13 cellular contexts compared by ENCODE assay signal in genomic region chr3:195257454-195258448, GRCh38. TPM values are rescaled to one million over a fixed set of nuclear protein-coding genes. Genes with fewer than 3 reads are reported as not detected.
DNase-seq lines count a peak whose midpoint lies in the region; ATAC-seq, FAIRE-seq and TF ChIP-seq lines count a peak whose summit lies in the region.
"Had no signal": no experiment of that assay in that cellular context is flagged by ENCODE, and none has a peak within 500 bp of the region (broad histone marks: within the 10 kb centered on the region; RNA-seq: fewer than 3 reads in every experiment).

No MANE protein-coding gene starts in this region.

- H3K27me3 ChIP-seq in HepG2 (ENCODE audit: control insufficient read depth in 1 of 2, insufficient read depth in 2 of 2, low read length in 2 of 2) (no peaks in the 10 kb centered on the region), stomach (no peaks in the 10 kb centered on the region)
- H3K27me3 ChIP-seq: ovary had no signal

- H3K4me3 Mint-ChIP-seq in activated T-helper 2 cell treated with anti-CD3 and anti-CD28 coated beads, Interferon-gamma antibody, Interleukin-2, Interleukin-4, amounts not matched to agents 10 μg/mL and 5 μg/mL and 100 μg/mL, durations not matched to agents 14 hours and 24 hours and 36 hours (ENCODE audit: low read depth), result no peak overlapping the region

- no peak for FAIRE-seq in HepG2 (lab: Jason Lieb, UNC)
- FAIRE-seq: G401.6 had no signal

- ATAC-seq in HepG2, result no peak
- ATAC-seq: Right ventricle myocardium inferior had no signal

- H3K36me3 ChIP-seq in HepG2 (replicated peaks in 1 of 2; ENCODE audit: control insufficient read depth in 1 of 2, insufficient read depth in 2 of 2, low read length in 2 of 2) (peaks cover 0 to 2% of the 10 kb centered on the region in 2 experiments; a peak in 2 of 5 replicates), stomach (no peaks in the 10 kb centered on the region)
- H3K36me3 ChIP-seq: ovary had no signal

- intact Hi-C loops in activated T-helper 2 cell treated with anti-CD3 and anti-CD28 coated beads, Interferon-gamma antibody, Interleukin-2, Interleukin-4, amounts not matched to agents 10 μg/mL and 5 μg/mL and 100 μg/mL, durations not matched to agents 14 hours and 24 hours and 36 hours (cut with micrococcal nuclease), result loop anchor here (10.0 kb wide), 2 partner anchors 133 to 673 kb away; no protein-coding TSS in a partner anchor
- intact Hi-C loops in HepG2 (cut with micrococcal nuclease; ENCODE audit: unreplicated experiment), result loop anchor here (2.0 kb wide), 2 partner anchors 97 to 139 kb away; no protein-coding TSS in a partner anchor
- intact Hi-C loops in stomach (cut with DNase I; ENCODE audit: low total_unique reads), result loop anchor here (10.0 kb wide), 1 partner anchor 143 kb away; no protein-coding TSS in a partner anchor

- no peak overlapping the region for H3K4me3 ChIP-seq in HepG2 (replicated peaks in 1 of 3; ENCODE audit: insufficient read depth in 1 of 3, low read depth in 2 of 3, low read length in 3 of 3)
- no peak overlapping the region for H3K4me3 ChIP-seq in stomach
- H3K4me3 ChIP-seq: ovary had no signal

- H3K27ac ChIP-seq in HepG2 (ENCODE audit: extremely low read length, insufficient read depth, low read length), result no peak overlapping the region
- peak overlapping the region in 4 of 5 donors; percentile 88 to 95 (median 91) for H3K27ac ChIP-seq in stomach
- H3K27ac ChIP-seq in caudate nucleus (ENCODE audit: low read depth, low read length), result no peak overlapping the region

- no peak overlapping the region for H3K27ac Mint-ChIP-seq in activated T-helper 2 cell treated with anti-CD3 and anti-CD28 coated beads, Interferon-gamma antibody, Interleukin-2, Interleukin-4, amounts not matched to agents 10 μg/mL and 5 μg/mL and 100 μg/mL, durations not matched to agents 14 hours and 24 hours and 36 hours

- peak; percentile 32 for DNase-seq in NCI-H1694 (lab: John Stamatoyannopoulos, UW)
- no peak for DNase-seq in NCI-H1694 treated with DMSO at 0.1 percent for 48 hours (lab: John Stamatoyannopoulos, UW)
- DNase-seq in activated T-helper 2 cell treated with anti-CD3 and anti-CD28 coated beads, Interferon-gamma antibody, Interleukin-2, Interleukin-4, amounts not matched to agents 10 μg/mL and 5 μg/mL and 100 μg/mL, durations not matched to agents 14 hours and 24 hours and 36 hours (ENCODE audit: low spot score), result peak; percentile 8
- DNase-seq in HepG2 (ENCODE audit: low spot score), result no peak
- no peak for DNase-seq in stomach
- DNase-seq in caudate nucleus (lab: John Stamatoyannopoulos, UW), result no peak
- DNase-seq in cerebellar cortex (ENCODE audit: low spot score), result no peak
- DNase-seq in hippocampal formation (lab: John Stamatoyannopoulos, UW), result no peak
- DNase-seq: 8988T, NCI-H2029 had no signal

- peak overlapping the region; percentile 79; the same call in 1 of the 2 replicates for H3K9ac ChIP-seq in HepG2 (ENCODE audit: insufficient read depth, low read depth, low read length)

- no peak for TF ChIP-seq CTCF in HepG2 (CRISPR knock-in tag; IDR thresholded peaks at IDR 0.05)
- no peak for TF ChIP-seq CTCF in stomach (IDR thresholded peaks at IDR 0.05)

- in situ Hi-C loops in HepG2 (cut with HindIII; ENCODE audit: extremely low pct_ligation_motif_present, low pct_unique_long_range_greater_than_20kb), result loop anchor here (5.0 to 10.0 kb wide), 2 partner anchors 253 to 585 kb away; partner anchors contain the start of gene LSG1

- WGBS in HepG2 (ENCODE audit: low lambda C conversion rate), result 95% methylated on average over 10 of the region's 16 CpGs
- 84 to 88% (median 86%) methylated on average over 14 to 16 of the region's 16 CpGs for WGBS in stomach, 5 donors

- TF ChIP-seq RAD21 in HepG2 (CRISPR knock-in tag; IDR thresholded peaks at IDR 0.05), result no peak

- H3K4me1 ChIP-seq in HepG2 (ENCODE audit: insufficient read depth, low read length) (peaks cover 31% of the 10 kb centered on the region), stomach (peaks cover 28 to 53% (median 34%) of the 10 kb centered on the region in 4 donors)

- POLR2A ChIA-PET in HepG2 (lab: Yijun Ruan, JAX), result interaction anchor here (1.1 to 2.1 kb wide), 5 partner anchors 12 to 575 kb away, joined by 3 to 9 read pairs (median 8); partner anchors contain the start of gene XXYLT1

- peak overlapping the region; percentile 88; the same call in 1 of the 2 replicates for H3K4me2 ChIP-seq in HepG2 (ENCODE audit: low read depth, low read length)

- no peaks in the 10 kb centered on the region for H3K27me3 Mint-ChIP-seq in activated T-helper 2 cell treated with anti-CD3 and anti-CD28 coated beads, Interferon-gamma antibody, Interleukin-2, Interleukin-4, amounts not matched to agents 10 μg/mL and 5 μg/mL and 100 μg/mL, durations not matched to agents 14 hours and 24 hours and 36 hours (ENCODE audit: low read depth)

- peaks cover 7% of the 10 kb centered on the region for H3K36me3 Mint-ChIP-seq in activated T-helper 2 cell treated with anti-CD3 and anti-CD28 coated beads, Interferon-gamma antibody, Interleukin-2, Interleukin-4, amounts not matched to agents 10 μg/mL and 5 μg/mL and 100 μg/mL, durations not matched to agents 14 hours and 24 hours and 36 hours (ENCODE audit: low read depth)

- peaks cover 22% of the 10 kb centered on the region for H3K79me2 ChIP-seq in HepG2 (ENCODE audit: insufficient read depth, low read length)

- TF ChIP-seq POLR2A in HepG2 (IDR thresholded peaks at IDR 0.05; ENCODE audit: insufficient read depth in 1 of 2, low read depth in 2 of 2, low read length in 2 of 2) (no peak), stomach (IDR thresholded peaks at IDR 0.05) (no peak)

- CTCF ChIA-PET in HepG2 (lab: Yijun Ruan, JAX; ENCODE audit: low intra/inter-chr PET ratio, low total read pairs), result no interaction called here

- TF ChIP-seq EP300 in HepG2 (IDR thresholded peaks at IDR 0.05; ENCODE audit: low read depth in 2 of 2, low read length in 2 of 2) (no peak), HepG2 (CRISPR knock-in tag; IDR thresholded peaks at IDR 0.05; ENCODE audit: borderline replicate concordance) (no peak), stomach (IDR thresholded peaks at IDR 0.05) (no peak)

- peaks cover 22% of the 10 kb centered on the region for H3K4me1 Mint-ChIP-seq in activated T-helper 2 cell treated with anti-CD3 and anti-CD28 coated beads, Interferon-gamma antibody, Interleukin-2, Interleukin-4, amounts not matched to agents 10 μg/mL and 5 μg/mL and 100 μg/mL, durations not matched to agents 14 hours and 24 hours and 36 hours (ENCODE audit: low read depth)

- no peaks in the 10 kb centered on the region for H3K9me3 ChIP-seq in HepG2 (ENCODE audit: low read length)
- H3K9me3 ChIP-seq in stomach, result no peaks in the 10 kb centered on the region
- H3K9me3 ChIP-seq: ovary had no signal

- no peaks in the 10 kb centered on the region for H3K9me3 Mint-ChIP-seq in activated T-helper 2 cell treated with anti-CD3 and anti-CD28 coated beads, Interferon-gamma antibody, Interleukin-2, Interleukin-4, amounts not matched to agents 10 μg/mL and 5 μg/mL and 100 μg/mL, durations not matched to agents 14 hours and 24 hours and 36 hours

- no peak overlapping the region for H2AFZ ChIP-seq in HepG2 (ENCODE audit: low read length)

- H4K20me1 ChIP-seq in HepG2 (ENCODE audit: insufficient read depth, low read length), result no peaks in the 10 kb centered on the region

- no TSS peak for BruUV-seq in HepG2 (replicated peaks; lab: Mats Ljungman, UMichigan)

RNA-seq across cellular contexts. Expression of gene XXYLT1, which starts 13.2 kb away (rescaled TPM):
- 15.8 and 16.1 TPM in 2 replicates for total RNA-seq in activated T-helper 2 cell treated with anti-CD3 and anti-CD28 coated beads, Interferon-gamma antibody, Interleukin-2, Interleukin-4, amounts not matched to agents 10 μg/mL and 5 μg/mL and 100 μg/mL, durations not matched to agents 14 hours and 24 hours and 36 hours
- total RNA-seq in HepG2 (2016; rRNA removed; fragmentation: Illumina TruSeq; extraction: Trizol) (10.8 and 19.0 TPM in 2 replicates), stomach (10 to 100 TPM in 4 of 5 donors, not detected in 1; 11.4 to 41.5 (median 13.8) TPM)
- 4.3 and 4.5 TPM in 2 replicates for total RNA-seq in HepG2 (2016; cell fraction: cytosol; rRNA removed; fragmentation: Illumina TruSeq; extraction: Trizol; ENCODE audit: low read depth)
- 10.4 and 20.3 TPM in 2 replicates for total RNA-seq in HepG2 (2016; cell fraction: insoluble cytoplasmic fraction; rRNA removed; fragmentation: Illumina TruSeq; extraction: Trizol)
- 12.8 and 12.9 TPM in 2 replicates for total RNA-seq in HepG2 (2016; cell fraction: membrane; rRNA removed; fragmentation: Illumina TruSeq; extraction: Trizol)
- total RNA-seq in HepG2 (2016; cell fraction: nucleus; rRNA removed; fragmentation: Illumina TruSeq; extraction: Trizol), result 16.1 and 20.9 TPM in 2 replicates
- polyA plus RNA-seq in HepG2 (2011; rRNA removed) (17.3 and 17.7 TPM in 2 replicates), stomach (1 to 10 TPM; 2.1 to 6.9 (median 2.6) TPM)
- 15.9 and 19.5 TPM in 2 replicates for polyA plus RNA-seq in HepG2 (2011; cell fraction: cytosol; rRNA removed)
- 18.3 and 18.9 TPM in 2 replicates for polyA plus RNA-seq in HepG2 (2011; cell fraction: nucleus; rRNA removed)
- 10.5 and 13.0 TPM in 2 replicates for polyA plus RNA-seq in HepG2 (2012)
- polyA plus RNA-seq in HepG2 (2016; cell fraction: cytosol; fragmentation: Illumina TruSeq; extraction: Trizol; ENCODE audit: low read depth), result 4.4 and 5.4 TPM in 2 replicates
- polyA plus RNA-seq in HepG2 (2016; cell fraction: insoluble cytoplasmic fraction; fragmentation: Illumina TruSeq; extraction: Trizol; ENCODE audit: low read depth), result 14.3 TPM in 2 replicates
- 11.9 and 12.4 TPM in 2 replicates for polyA plus RNA-seq in HepG2 (2016; cell fraction: membrane; fragmentation: Illumina TruSeq; extraction: Trizol; ENCODE audit: low read depth)
- 33.9 and 35.1 TPM in 2 replicates for polyA plus RNA-seq in HepG2 (2016; cell fraction: nucleus; fragmentation: Illumina TruSeq; extraction: Trizol; ENCODE audit: insufficient read depth, low read depth)
- 33.1 and 37.8 TPM in 2 replicates for polyA minus RNA-seq in HepG2 (2011; rRNA and poly(A)+ RNA removed; ENCODE audit: low replicate concordance)
- 15.1 and 17.0 TPM in 2 replicates for polyA minus RNA-seq in HepG2 (2011; cell fraction: cytosol; rRNA and poly(A)+ RNA removed)
- polyA minus RNA-seq in HepG2 (2011; cell fraction: nucleus; rRNA and poly(A)+ RNA removed), result 11.8 and 13.2 TPM in 2 replicates

Comparison
In these comparisons a context has a peak if more than half of its experiments do, and no peak if none do; other contexts are left out.
1. DNase-seq: peak in NCI-H1694 (single experiment) and activated T-helper 2 cell treated with anti-CD3 and anti-CD28 coated beads, Interferon-gamma antibody, Interleukin-2, Interleukin-4, amounts not matched to agents 10 μg/mL and 5 μg/mL and 100 μg/mL, durations not matched to agents 14 hours and 24 hours and 36 hours (single experiment); none in NCI-H1694 treated with DMSO at 0.1 percent for 48 hours (single experiment), HepG2 (single experiment), stomach (single experiment), caudate nucleus (0 of 61), cerebellar cortex (single experiment) and hippocampal formation (0 of 2).
2. H3K27ac ChIP-seq: peak in stomach (4 of 5); none in HepG2 (single experiment) and caudate nucleus (single experiment).